In the genomic region with DNA sequence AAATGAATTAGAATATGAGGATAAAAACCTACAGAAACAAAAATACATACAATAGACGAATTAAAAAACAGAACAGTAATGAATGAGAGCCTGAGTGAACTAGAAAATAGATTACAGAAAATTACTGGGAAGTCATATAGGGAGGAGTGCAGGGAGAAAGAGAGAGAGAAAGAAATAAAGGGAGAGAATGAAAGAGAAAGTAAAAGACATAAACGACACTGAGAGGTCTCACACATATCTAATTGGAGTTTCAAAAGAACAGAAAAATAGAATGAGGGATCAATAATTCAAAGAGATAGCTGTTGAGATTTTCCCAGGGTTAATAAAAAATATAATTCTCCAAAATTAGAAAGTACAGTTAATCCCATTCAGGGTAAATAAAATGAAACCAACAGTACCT, we compare ENCODE assay signal across 3 cellular contexts.
TF ChIP-seq lines count a peak whose summit lies in the region.

No MANE protein-coding gene starts in this region.

TF ChIP-seq in SK-N-SH, 30 proteins besides CTCF, POLR2A, EP300 and RAD21:
- no peak for TF ChIP-seq MEF2A (IDR thresholded peaks at IDR 0.05; ENCODE audit: borderline replicate concordance, low read depth)
- no peak for TF ChIP-seq TCF12 (IDR thresholded peaks at IDR 0.05)

TF ChIP-seq in SK-N-SH treated with all-trans-retinoic acid at 6 μM for 48 hours, 23 proteins besides CTCF, POLR2A, EP300 and RAD21:
- TF ChIP-seq OSR1 (CRISPR knock-in tag; IDR thresholded peaks at IDR 0.05), result no peak
- no peak for TF ChIP-seq ZFP30 (CRISPR knock-in tag; IDR thresholded peaks at IDR 0.05)
- TF ChIP-seq TOX (CRISPR knock-in tag; IDR thresholded peaks at IDR 0.05; ENCODE audit: borderline replicate concordance), result no peak
- no peak for TF ChIP-seq SNAI2 (CRISPR knock-in tag; IDR thresholded peaks at IDR 0.05)
- no peak for TF ChIP-seq CSDC2 (CRISPR knock-in tag; IDR thresholded peaks at IDR 0.05)
- TF ChIP-seq ISL1 (CRISPR knock-in tag; IDR thresholded peaks at IDR 0.05), result no peak
- TF ChIP-seq PPARA (CRISPR knock-in tag; IDR thresholded peaks at IDR 0.05; ENCODE audit: borderline replicate concordance), result no peak
- TF ChIP-seq ZC3H10 (CRISPR knock-in tag; IDR thresholded peaks at IDR 0.05), result no peak
- TF ChIP-seq, protein P1, sequence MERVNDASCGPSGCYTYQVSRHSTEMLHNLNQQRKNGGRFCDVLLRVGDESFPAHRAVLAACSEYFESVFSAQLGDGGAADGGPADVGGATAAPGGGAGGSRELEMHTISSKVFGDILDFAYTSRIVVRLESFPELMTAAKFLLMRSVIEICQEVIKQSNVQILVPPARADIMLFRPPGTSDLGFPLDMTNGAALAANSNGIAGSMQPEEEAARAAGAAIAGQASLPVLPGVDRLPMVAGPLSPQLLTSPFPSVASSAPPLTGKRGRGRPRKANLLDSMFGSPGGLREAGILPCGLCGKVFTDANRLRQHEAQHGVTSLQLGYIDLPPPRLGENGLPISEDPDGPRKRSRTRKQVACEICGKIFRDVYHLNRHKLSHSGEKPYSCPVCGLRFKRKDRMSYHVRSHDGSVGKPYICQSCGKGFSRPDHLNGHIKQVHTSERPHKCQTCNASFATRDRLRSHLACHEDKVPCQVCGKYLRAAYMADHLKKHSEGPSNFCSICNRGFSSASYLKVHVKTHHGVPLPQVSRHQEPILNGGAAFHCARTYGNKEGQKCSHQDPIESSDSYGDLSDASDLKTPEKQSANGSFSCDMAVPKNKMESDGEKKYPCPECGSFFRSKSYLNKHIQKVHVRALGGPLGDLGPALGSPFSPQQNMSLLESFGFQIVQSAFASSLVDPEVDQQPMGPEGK (CRISPR knock-in tag; IDR thresholded peaks at IDR 0.05; ENCODE audit: borderline replicate concordance), result no peak
- TF ChIP-seq ZNF70 (CRISPR knock-in tag; IDR thresholded peaks at IDR 0.05), result no peak
- no peak for TF ChIP-seq ZNF565 (CRISPR knock-in tag; conservative IDR thresholded peaks at IDR 0.05; ENCODE audit: low read depth)
- TF ChIP-seq TCF4 (CRISPR knock-in tag; IDR thresholded peaks at IDR 0.05; ENCODE audit: borderline replicate concordance), result no peak
- no peak for TF ChIP-seq BACH2 (CRISPR knock-in tag; IDR thresholded peaks at IDR 0.05; ENCODE audit: borderline replicate concordance)

TF ChIP-seq in GM12878, 131 proteins besides CTCF, POLR2A, EP300 and RAD21:
- TF ChIP-seq, protein P2, sequence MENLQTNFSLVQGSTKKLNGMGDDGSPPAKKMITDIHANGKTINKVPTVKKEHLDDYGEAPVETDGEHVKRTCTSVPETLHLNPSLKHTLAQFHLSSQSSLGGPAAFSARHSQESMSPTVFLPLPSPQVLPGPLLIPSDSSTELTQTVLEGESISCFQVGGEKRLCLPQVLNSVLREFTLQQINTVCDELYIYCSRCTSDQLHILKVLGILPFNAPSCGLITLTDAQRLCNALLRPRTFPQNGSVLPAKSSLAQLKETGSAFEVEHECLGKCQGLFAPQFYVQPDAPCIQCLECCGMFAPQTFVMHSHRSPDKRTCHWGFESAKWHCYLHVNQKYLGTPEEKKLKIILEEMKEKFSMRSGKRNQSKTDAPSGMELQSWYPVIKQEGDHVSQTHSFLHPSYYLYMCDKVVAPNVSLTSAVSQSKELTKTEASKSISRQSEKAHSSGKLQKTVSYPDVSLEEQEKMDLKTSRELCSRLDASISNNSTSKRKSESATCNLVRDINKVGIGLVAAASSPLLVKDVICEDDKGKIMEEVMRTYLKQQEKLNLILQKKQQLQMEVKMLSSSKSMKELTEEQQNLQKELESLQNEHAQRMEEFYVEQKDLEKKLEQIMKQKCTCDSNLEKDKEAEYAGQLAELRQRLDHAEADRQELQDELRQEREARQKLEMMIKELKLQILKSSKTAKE (IDR thresholded peaks at IDR 0.05; ENCODE audit: low read depth, poor library complexity, severe bottlenecking), result no peak
- no peak for TF ChIP-seq ATF7 (IDR thresholded peaks at IDR 0.05; ENCODE audit: low read depth)
- TF ChIP-seq KLF5 (IDR thresholded peaks at IDR 0.05; ENCODE audit: partially characterized antibody), result no peak
- TF ChIP-seq RCOR1 (conservative IDR thresholded peaks at IDR 0.05; ENCODE audit: low read depth, low read length), result no peak
- no peak for TF ChIP-seq ZBED1 (IDR thresholded peaks at IDR 0.05; ENCODE audit: borderline replicate concordance)
- no peak for TF ChIP-seq ZNF24 (IDR thresholded peaks at IDR 0.05)
- TF ChIP-seq MTA3 (IDR thresholded peaks at IDR 0.05; ENCODE audit: borderline replicate concordance, low read length), result no peak
- TF ChIP-seq ETV6 (conservative IDR thresholded peaks at IDR 0.05 in 1 of 2, IDR thresholded peaks at IDR 0.05 in 1 of 2; ENCODE audit: borderline replicate concordance in 1 of 2, low read depth in 1 of 2), result no peak
- TF ChIP-seq, protein P3, sequence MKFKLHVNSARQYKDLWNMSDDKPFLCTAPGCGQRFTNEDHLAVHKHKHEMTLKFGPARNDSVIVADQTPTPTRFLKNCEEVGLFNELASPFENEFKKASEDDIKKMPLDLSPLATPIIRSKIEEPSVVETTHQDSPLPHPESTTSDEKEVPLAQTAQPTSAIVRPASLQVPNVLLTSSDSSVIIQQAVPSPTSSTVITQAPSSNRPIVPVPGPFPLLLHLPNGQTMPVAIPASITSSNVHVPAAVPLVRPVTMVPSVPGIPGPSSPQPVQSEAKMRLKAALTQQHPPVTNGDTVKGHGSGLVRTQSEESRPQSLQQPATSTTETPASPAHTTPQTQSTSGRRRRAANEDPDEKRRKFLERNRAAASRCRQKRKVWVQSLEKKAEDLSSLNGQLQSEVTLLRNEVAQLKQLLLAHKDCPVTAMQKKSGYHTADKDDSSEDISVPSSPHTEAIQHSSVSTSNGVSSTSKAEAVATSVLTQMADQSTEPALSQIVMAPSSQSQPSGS (IDR thresholded peaks at IDR 0.05; ENCODE audit: low read length), result no peak
- TF ChIP-seq, protein P4, sequence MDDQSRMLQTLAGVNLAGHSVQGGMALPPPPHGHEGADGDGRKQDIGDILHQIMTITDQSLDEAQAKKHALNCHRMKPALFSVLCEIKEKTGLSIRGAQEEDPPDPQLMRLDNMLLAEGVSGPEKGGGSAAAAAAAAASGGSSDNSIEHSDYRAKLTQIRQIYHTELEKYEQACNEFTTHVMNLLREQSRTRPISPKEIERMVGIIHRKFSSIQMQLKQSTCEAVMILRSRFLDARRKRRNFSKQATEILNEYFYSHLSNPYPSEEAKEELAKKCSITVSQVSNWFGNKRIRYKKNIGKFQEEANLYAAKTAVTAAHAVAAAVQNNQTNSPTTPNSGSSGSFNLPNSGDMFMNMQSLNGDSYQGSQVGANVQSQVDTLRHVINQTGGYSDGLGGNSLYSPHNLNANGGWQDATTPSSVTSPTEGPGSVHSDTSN (IDR thresholded peaks at IDR 0.05; ENCODE audit: insufficient replicate concordance, low read depth, low read length), result no peak
- TF ChIP-seq FOXK2 (IDR thresholded peaks at IDR 0.05), result no peak
- no peak for TF ChIP-seq RELB (IDR thresholded peaks at IDR 0.05; ENCODE audit: low read depth)
- no peak for TF ChIP-seq STAT1 (conservative IDR thresholded peaks at IDR 0.05)
- TF ChIP-seq PAX8 (IDR thresholded peaks at IDR 0.05), result no peak
- no peak for TF ChIP-seq BRCA1 (IDR thresholded peaks at IDR 0.05; ENCODE audit: low read depth, low read length)
- no peak for TF ChIP-seq ATF3 (IDR thresholded peaks at IDR 0.05; ENCODE audit: borderline replicate concordance, extremely low read depth, low read depth, low read length)
- no peak for TF ChIP-seq MTA2 (IDR thresholded peaks at IDR 0.05; ENCODE audit: low read depth)
- no peak for TF ChIP-seq ZZZ3 (IDR thresholded peaks at IDR 0.05; ENCODE audit: control insufficient read depth, insufficient read length, low read depth)
- no peak for TF ChIP-seq NRF1 (conservative IDR thresholded peaks at IDR 0.05; ENCODE audit: low read depth, low read length)
- TF ChIP-seq ZBTB40 (IDR thresholded peaks at IDR 0.05; ENCODE audit: borderline replicate concordance), result no peak
